Comparison of ENCODE assay signal across 12 cellular contexts in genomic region chr5:158976035-158976434, GRCh38.
DNase-seq lines count a peak whose midpoint lies in the region; ATAC-seq and TF ChIP-seq lines count a peak whose summit lies in the region.
"Had no signal": no experiment of that assay in that cellular context is flagged by ENCODE, and none has a peak within 500 bp of the region (broad histone marks: within the 10 kb centered on the region; RNA-seq: fewer than 3 reads in every experiment).

No MANE protein-coding gene starts in this region.

- H3K27me3 Mint-ChIP-seq in natural killer cell treated with Interleukin-12 subunit alpha and Interleukin-12 subunit beta and Interleukin-15 and Interleukin-18, amount 100 ng/mL, for 72 hours, result peaks cover 4 to 21% of the 10 kb centered on the region in 2 donors

- TF ChIP-seq CTCF in cardiac fibroblast (IDR thresholded peaks at IDR 0.05; ENCODE audit: low read depth, low read length), result no peak

- H3K4me3 ChIP-seq in cardiac fibroblast (replicated peaks in 1 of 2; ENCODE audit: low read depth in 2 of 2, low read length in 2 of 2), result no peak overlapping the region
- H3K4me3 ChIP-seq: vagina had no signal

- no peak overlapping the region for H3K4me3 Mint-ChIP-seq in natural killer cell treated with Interleukin-12 subunit alpha and Interleukin-12 subunit beta and Interleukin-15 and Interleukin-18, amount 100 ng/mL, for 72 hours

- DNase-seq in Caki2 (ENCODE audit: low read depth) (peak; percentile 75), LHCN-M2 (ENCODE audit: low read depth) (peak; percentile 66), cardiac fibroblast (ENCODE audit: low read depth in 2 of 2) (peak; percentile 81 to 91), medulla oblongata (ENCODE audit: extremely low spot score) (peak; percentile 13), OCI-M1 (lab: John Stamatoyannopoulos, UW) (no peak), SHP77 treated with DMSO at 0.1 percent for 48 hours (lab: John Stamatoyannopoulos, UW) (no peak)
- no peak for DNase-seq in natural killer cell treated with Interleukin-12 subunit alpha and Interleukin-12 subunit beta and Interleukin-15 and Interleukin-18, amount 100 ng/mL, for 72 hours (ENCODE audit: low spot score)
- DNase-seq in activated CD8-positive, alpha-beta memory T cell treated with anti-CD3 and anti-CD28 coated beads, Interleukin-2, amount 50 U/mL, for 48 hours, result no peak
- DNase-seq: activated naive CD4-positive, alpha-beta T cell treated with Interleukin-2 at 50 U/mL for 16 hours; DND-41; NCI-H69 had no signal

- no peaks in the 10 kb centered on the region for H3K36me3 Mint-ChIP-seq in natural killer cell treated with Interleukin-12 subunit alpha and Interleukin-12 subunit beta and Interleukin-15 and Interleukin-18, amount 100 ng/mL, for 72 hours

- in situ Hi-C loops in Caki2 (cut with HindIII; ENCODE audit: low pct_unique_long_range_greater_than_20kb, low sequenced_read_pairs), result no loop called here

- H3K27ac Mint-ChIP-seq in natural killer cell treated with Interleukin-12 subunit alpha and Interleukin-12 subunit beta and Interleukin-15 and Interleukin-18, amount 100 ng/mL, for 72 hours, result no peak overlapping the region

- H3K4me1 Mint-ChIP-seq in natural killer cell treated with Interleukin-12 subunit alpha and Interleukin-12 subunit beta and Interleukin-15 and Interleukin-18, amount 100 ng/mL, for 72 hours (ENCODE audit: low read depth in 2 of 2), result no peaks in the 10 kb centered on the region

- no peak for ATAC-seq in natural killer cell treated with Interleukin-12 subunit alpha and Interleukin-12 subunit beta and Interleukin-15 and Interleukin-18, amount 100 ng/mL, for 72 hours

- H3K9me3 Mint-ChIP-seq in natural killer cell treated with Interleukin-12 subunit alpha and Interleukin-12 subunit beta and Interleukin-15 and Interleukin-18, amount 100 ng/mL, for 72 hours, result no peaks in the 10 kb centered on the region

Comparison
In these comparisons a context has a peak if more than half of its experiments do, and no peak if none do; other contexts are left out.
1. DNase-seq: peak in Caki2 (single experiment), LHCN-M2 (single experiment), cardiac fibroblast (2 of 2) and medulla oblongata (single experiment); none in OCI-M1 (single experiment), SHP77 treated with DMSO at 0.1 percent for 48 hours (single experiment), natural killer cell treated with Interleukin-12 subunit alpha and Interleukin-12 subunit beta and Interleukin-15 and Interleukin-18, amount 100 ng/mL, for 72 hours (single experiment) and activated CD8-positive, alpha-beta memory T cell treated with anti-CD3 and anti-CD28 coated beads, Interleukin-2, amount 50 U/mL, for 48 hours (single experiment).